ENCODE assay signal across 1 cellular context in the genomic region with DNA sequence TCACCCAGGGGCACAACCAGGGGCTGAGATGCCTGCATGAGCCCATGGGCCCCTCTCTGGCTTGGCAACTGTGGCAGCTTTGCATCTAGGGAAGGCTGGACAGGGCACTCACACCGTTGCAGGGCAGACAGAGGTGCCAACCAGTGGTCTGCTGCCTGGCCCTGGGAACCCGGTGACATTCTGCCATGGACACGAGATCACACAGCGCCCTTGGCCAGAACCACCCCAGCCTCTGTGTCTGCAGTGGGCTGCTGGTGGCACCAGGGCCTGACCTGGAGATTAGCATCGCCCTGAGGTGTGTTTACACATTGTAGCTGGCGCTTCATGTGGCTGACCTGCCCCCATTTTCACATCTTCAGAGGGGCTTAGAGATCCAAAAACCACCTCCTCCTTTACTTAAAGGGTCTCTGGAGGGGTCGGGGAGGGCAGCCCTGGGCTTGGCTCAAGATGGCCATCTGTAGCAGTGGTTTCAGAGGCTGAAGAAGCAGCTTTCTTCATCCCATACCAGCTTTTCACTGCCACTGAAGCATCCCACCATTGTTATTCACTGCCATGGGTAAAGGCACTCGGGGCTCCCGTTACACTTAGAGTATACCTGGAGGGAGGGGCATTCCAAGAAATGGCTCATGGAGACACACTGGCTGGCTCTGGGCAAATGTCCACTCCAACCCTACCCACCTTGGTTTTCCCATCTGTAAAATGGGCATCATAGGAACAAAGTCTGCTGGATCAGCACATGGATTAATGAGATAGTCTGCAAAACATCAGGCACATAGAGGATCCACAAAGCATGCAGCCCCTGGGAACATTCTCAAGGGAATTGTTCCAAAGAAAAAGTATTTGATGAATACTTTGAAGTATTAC.
TF ChIP-seq lines count a peak whose summit lies in the region.

No MANE protein-coding gene starts in this region.

TF ChIP-seq in IMR-90, 13 proteins besides CTCF, POLR2A, EP300 and RAD21 (continued from another document):
- TF ChIP-seq, protein P1, sequence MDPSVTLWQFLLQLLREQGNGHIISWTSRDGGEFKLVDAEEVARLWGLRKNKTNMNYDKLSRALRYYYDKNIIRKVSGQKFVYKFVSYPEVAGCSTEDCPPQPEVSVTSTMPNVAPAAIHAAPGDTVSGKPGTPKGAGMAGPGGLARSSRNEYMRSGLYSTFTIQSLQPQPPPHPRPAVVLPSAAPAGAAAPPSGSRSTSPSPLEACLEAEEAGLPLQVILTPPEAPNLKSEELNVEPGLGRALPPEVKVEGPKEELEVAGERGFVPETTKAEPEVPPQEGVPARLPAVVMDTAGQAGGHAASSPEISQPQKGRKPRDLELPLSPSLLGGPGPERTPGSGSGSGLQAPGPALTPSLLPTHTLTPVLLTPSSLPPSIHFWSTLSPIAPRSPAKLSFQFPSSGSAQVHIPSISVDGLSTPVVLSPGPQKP (IDR thresholded peaks at IDR 0.05; ENCODE audit: borderline replicate concordance, low read depth, low read length) = no peak
- TF ChIP-seq MAFK (IDR thresholded peaks at IDR 0.05; ENCODE audit: low read depth, low read length) (no peak), RCOR1 (IDR thresholded peaks at IDR 0.05; ENCODE audit: insufficient replicate concordance, low read length) (no peak), FOS (IDR thresholded peaks at IDR 0.05; ENCODE audit: low read depth, low read length) (no peak), MAZ (IDR thresholded peaks at IDR 0.05; ENCODE audit: borderline replicate concordance, low read depth, low read length) (no peak), CEBPB (IDR thresholded peaks at IDR 0.05; ENCODE audit: low read depth, low read length) (no peak), NFE2L2 (IDR thresholded peaks at IDR 0.05; ENCODE audit: low read depth, low read length) (no peak)
